In genomic region chr16:86575754-86576557, GRCh38 we compare ENCODE assay signal across 1 cellular context.
TF ChIP-seq lines count a peak whose summit lies in the region.

No MANE protein-coding gene starts in this region.

TF ChIP-seq in K562, 482 proteins besides CTCF, POLR2A, EP300 and RAD21 (continued from another document and continues in another):
- TF ChIP-seq, protein P1, sequence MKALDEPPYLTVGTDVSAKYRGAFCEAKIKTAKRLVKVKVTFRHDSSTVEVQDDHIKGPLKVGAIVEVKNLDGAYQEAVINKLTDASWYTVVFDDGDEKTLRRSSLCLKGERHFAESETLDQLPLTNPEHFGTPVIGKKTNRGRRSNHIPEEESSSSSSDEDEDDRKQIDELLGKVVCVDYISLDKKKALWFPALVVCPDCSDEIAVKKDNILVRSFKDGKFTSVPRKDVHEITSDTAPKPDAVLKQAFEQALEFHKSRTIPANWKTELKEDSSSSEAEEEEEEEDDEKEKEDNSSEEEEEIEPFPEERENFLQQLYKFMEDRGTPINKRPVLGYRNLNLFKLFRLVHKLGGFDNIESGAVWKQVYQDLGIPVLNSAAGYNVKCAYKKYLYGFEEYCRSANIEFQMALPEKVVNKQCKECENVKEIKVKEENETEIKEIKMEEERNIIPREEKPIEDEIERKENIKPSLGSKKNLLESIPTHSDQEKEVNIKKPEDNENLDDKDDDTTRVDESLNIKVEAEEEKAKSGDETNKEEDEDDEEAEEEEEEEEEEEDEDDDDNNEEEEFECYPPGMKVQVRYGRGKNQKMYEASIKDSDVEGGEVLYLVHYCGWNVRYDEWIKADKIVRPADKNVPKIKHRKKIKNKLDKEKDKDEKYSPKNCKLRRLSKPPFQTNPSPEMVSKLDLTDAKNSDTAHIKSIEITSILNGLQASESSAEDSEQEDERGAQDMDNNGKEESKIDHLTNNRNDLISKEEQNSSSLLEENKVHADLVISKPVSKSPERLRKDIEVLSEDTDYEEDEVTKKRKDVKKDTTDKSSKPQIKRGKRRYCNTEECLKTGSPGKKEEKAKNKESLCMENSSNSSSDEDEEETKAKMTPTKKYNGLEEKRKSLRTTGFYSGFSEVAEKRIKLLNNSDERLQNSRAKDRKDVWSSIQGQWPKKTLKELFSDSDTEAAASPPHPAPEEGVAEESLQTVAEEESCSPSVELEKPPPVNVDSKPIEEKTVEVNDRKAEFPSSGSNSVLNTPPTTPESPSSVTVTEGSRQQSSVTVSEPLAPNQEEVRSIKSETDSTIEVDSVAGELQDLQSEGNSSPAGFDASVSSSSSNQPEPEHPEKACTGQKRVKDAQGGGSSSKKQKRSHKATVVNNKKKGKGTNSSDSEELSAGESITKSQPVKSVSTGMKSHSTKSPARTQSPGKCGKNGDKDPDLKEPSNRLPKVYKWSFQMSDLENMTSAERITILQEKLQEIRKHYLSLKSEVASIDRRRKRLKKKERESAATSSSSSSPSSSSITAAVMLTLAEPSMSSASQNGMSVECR (CRISPR knock-in tag; IDR thresholded peaks at IDR 0.05), result no peak
- TF ChIP-seq ZBTB26 (CRISPR knock-in tag; IDR thresholded peaks at IDR 0.05), result no peak
- TF ChIP-seq BHLHE40 (IDR thresholded peaks at IDR 0.05; ENCODE audit: low read length), result no peak
- no peak for TF ChIP-seq DDX20 (tag; IDR thresholded peaks at IDR 0.05; ENCODE audit: low read depth)
- TF ChIP-seq SRSF3 (IDR thresholded peaks at IDR 0.05; ENCODE audit: insufficient read depth, low read length), result no peak
- no peak for TF ChIP-seq PURB (CRISPR knock-in tag; IDR thresholded peaks at IDR 0.05; ENCODE audit: low read depth)
- no peak for TF ChIP-seq ZNF696 (CRISPR knock-in tag; conservative IDR thresholded peaks at IDR 0.05)
- peak; percentile 43; the same call in 1 of the 2 replicates for TF ChIP-seq GABPA (tag; conservative IDR thresholded peaks at IDR 0.05; ENCODE audit: low read depth)
- TF ChIP-seq, protein P2, sequence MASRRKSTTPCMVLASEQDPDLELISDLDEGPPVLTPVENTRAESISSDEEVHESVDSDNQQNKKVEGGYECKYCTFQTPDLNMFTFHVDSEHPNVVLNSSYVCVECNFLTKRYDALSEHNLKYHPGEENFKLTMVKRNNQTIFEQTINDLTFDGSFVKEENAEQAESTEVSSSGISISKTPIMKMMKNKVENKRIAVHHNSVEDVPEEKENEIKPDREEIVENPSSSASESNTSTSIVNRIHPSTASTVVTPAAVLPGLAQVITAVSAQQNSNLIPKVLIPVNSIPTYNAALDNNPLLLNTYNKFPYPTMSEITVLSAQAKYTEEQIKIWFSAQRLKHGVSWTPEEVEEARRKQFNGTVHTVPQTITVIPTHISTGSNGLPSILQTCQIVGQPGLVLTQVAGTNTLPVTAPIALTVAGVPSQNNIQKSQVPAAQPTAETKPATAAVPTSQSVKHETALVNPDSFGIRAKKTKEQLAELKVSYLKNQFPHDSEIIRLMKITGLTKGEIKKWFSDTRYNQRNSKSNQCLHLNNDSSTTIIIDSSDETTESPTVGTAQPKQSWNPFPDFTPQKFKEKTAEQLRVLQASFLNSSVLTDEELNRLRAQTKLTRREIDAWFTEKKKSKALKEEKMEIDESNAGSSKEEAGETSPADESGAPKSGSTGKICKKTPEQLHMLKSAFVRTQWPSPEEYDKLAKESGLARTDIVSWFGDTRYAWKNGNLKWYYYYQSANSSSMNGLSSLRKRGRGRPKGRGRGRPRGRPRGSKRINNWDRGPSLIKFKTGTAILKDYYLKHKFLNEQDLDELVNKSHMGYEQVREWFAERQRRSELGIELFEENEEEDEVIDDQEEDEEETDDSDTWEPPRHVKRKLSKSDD (conservative IDR thresholded peaks at IDR 0.05; ENCODE audit: low read length), result no peak
- TF ChIP-seq KAT8 (IDR thresholded peaks at IDR 0.05; ENCODE audit: low read depth), result no peak
- TF ChIP-seq HDAC1 (IDR thresholded peaks at IDR 0.05), result 0 out of 4 replicates have a peak, but pooled peaks of 1 of the 2 experiments have one; percentile 43
- peak; percentile 64 for TF ChIP-seq NBN (IDR thresholded peaks at IDR 0.05; ENCODE audit: low read depth)
- peak; percentile 59 for TF ChIP-seq CXXC5 (CRISPR knock-in tag; IDR thresholded peaks at IDR 0.05)
- TF ChIP-seq ETS2 (tag; IDR thresholded peaks at IDR 0.05; ENCODE audit: borderline replicate concordance, poor library complexity, severe bottlenecking), result no peak
- no peak for TF ChIP-seq ZFX (CRISPR knock-in tag; IDR thresholded peaks at IDR 0.05)
- no peak for TF ChIP-seq PTBP1 (IDR thresholded peaks at IDR 0.05; ENCODE audit: low read depth, low read length)
- peak in 1 of 2 experiments; percentile 19; a peak in 1 of 4 replicates for TF ChIP-seq SIX5 (IDR thresholded peaks at IDR 0.05; ENCODE audit: borderline replicate concordance in 1 of 2, insufficient read depth in 1 of 2, low read depth in 1 of 2, low read length in 2 of 2)
- no peak for TF ChIP-seq ZNF197 (CRISPR knock-in tag; IDR thresholded peaks at IDR 0.05; ENCODE audit: low read depth)
- TF ChIP-seq ZNF280B (CRISPR knock-in tag; IDR thresholded peaks at IDR 0.05), result no peak
- TF ChIP-seq MCM3 (IDR thresholded peaks at IDR 0.05), result no peak
- TF ChIP-seq DPF2 (IDR thresholded peaks at IDR 0.05), result peak; percentile 73
- TF ChIP-seq HINFP (tag; conservative IDR thresholded peaks at IDR 0.05; ENCODE audit: low read depth), result no peak
- peak; percentile 60 for TF ChIP-seq ELF1 (tag; IDR thresholded peaks at IDR 0.05)
- no peak for TF ChIP-seq E2F4 (CRISPR knock-in tag; IDR thresholded peaks at IDR 0.05; ENCODE audit: low read depth)
- 0 out of 2 replicates have a peak, but pooled peaks have one; percentile 42 for TF ChIP-seq BCOR (IDR thresholded peaks at IDR 0.05)
- TF ChIP-seq SP1 (CRISPR knock-in tag; IDR thresholded peaks at IDR 0.05), result peak; percentile 53; the same call in 1 of the 2 replicates
- no peak for TF ChIP-seq GTF3C2 (IDR thresholded peaks at IDR 0.05; ENCODE audit: borderline replicate concordance, extremely low read depth, insufficient read length)
- TF ChIP-seq ZNF76 (CRISPR knock-in tag; IDR thresholded peaks at IDR 0.05; ENCODE audit: borderline replicate concordance), result no peak
- TF ChIP-seq ZBTB40 (IDR thresholded peaks at IDR 0.05), result peak; percentile 45; the same call in 1 of the 2 replicates
- TF ChIP-seq ZBTB40 (CRISPR knock-in tag; IDR thresholded peaks at IDR 0.05), result no peak
- no peak for TF ChIP-seq IRF2 (CRISPR knock-in tag; IDR thresholded peaks at IDR 0.05)
- TF ChIP-seq ZBTB7A (IDR thresholded peaks at IDR 0.05; ENCODE audit: borderline replicate concordance, control insufficient read depth, low read depth, low read length), result no peak; the same call in 1 of the 2 replicates
